In the genomic region with DNA sequence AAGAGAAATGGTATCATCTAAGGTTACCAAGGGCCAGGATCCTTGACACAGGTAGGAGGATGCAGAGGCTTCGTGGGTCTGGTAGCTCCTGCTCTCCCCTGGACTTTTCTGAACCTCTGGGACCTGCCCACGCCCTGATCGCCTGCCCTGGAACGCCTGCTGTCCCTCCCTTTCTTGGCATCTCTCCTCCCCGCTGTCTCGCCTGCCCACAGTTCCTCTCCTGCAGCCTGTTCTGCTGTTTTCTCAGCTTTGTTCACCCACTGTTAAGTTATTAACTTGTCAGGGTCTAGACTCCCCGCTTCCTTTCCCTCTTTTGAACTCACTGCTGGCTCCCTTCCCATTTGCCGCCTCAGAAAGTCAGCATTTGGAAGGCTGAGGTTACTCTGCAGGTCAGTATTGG, we compare ENCODE assay signal across 1 cellular context.
TF ChIP-seq lines count a peak whose summit lies in the region.

No MANE protein-coding gene starts in this region.

TF ChIP-seq in H1, 55 proteins besides CTCF, POLR2A, EP300 and RAD21:
- TF ChIP-seq ZNF274 (IDR thresholded peaks at IDR 0.05; ENCODE audit: borderline replicate concordance, extremely low read depth, low read length) (no peak), SAP30 (IDR thresholded peaks at IDR 0.05; ENCODE audit: insufficient read depth, insufficient replicate concordance, low read length) (no peak), GABPA (IDR thresholded peaks at IDR 0.05; ENCODE audit: borderline replicate concordance, insufficient read depth, low read length) (no peak), FOSL1 (IDR thresholded peaks at IDR 0.05; ENCODE audit: insufficient read depth, low read depth, low read length) (no peak), POU5F1 (IDR thresholded peaks at IDR 0.05; ENCODE audit: low read depth, low read length) (no peak), TAF1 (IDR thresholded peaks at IDR 0.05; ENCODE audit: low read depth, low read length) (no peak)
